8 cellular contexts compared by ENCODE assay signal in genomic region chr1:54950361-54951163, GRCh38. TPM values are rescaled to one million over a fixed set of nuclear protein-coding genes. Genes with fewer than 3 reads are reported as not detected.
DNase-seq lines count a peak whose midpoint lies in the region; ATAC-seq, FAIRE-seq and TF ChIP-seq lines count a peak whose summit lies in the region.

No MANE protein-coding gene starts in this region.

- no peaks in the 10 kb centered on the region for H3K4me1 ChIP-seq in GM12878 (ENCODE audit: control insufficient read depth, insufficient read depth, low read length)

- ATAC-seq in GM12878 (peak; percentile 74), sciatic nerve (peak; percentile 95), HG02884 (IDR thresholded peaks at IDR 0.05; ENCODE audit: unreplicated experiment) (no peak)

- in situ Hi-C loops in ACHN (cut with HindIII; ENCODE audit: low pct_ligation_motif_present, low pct_unique_long_range_greater_than_20kb, low sequenced_read_pairs) = no loop called here
- in situ Hi-C loops in GM12878 (cut with MboI) = loop anchor here (5.0 kb wide), 1 partner anchor 47 kb away; the partner anchor contains the start of gene BSND

- POLR2A ChIA-PET in GM12878 (lab: Charles Lee) = no interaction called here

- DNase-seq in ACHN = peak; percentile 70
- peak; percentile 36 for DNase-seq in GM18507 (ENCODE audit: extremely low spot score, insufficient read length, low read depth)
- peak; percentile 73 to 89 (median 79) for DNase-seq in NCI-H1417 (lab: John Stamatoyannopoulos, UW)
- peak; percentile 62 for DNase-seq in SW480 (ENCODE audit: low spot score)
- DNase-seq in GM12878 (ENCODE audit: low read depth, low spot score) = peak; percentile 27
- peak; percentile 91 for DNase-seq in iPS DF 4.7 (ENCODE audit: extremely low read depth, low spot score)
- DNase-seq in sciatic nerve (ENCODE audit: low spot score) = peak; percentile 84

- no peak overlapping the region for H3K4me3 ChIP-seq in GM12878

- FAIRE-seq in GM18507 (lab: Jason Lieb, UNC) (peak; percentile 85), GM12878 (lab: Jason Lieb, UNC) (peak; percentile 57)

- RAD21 ChIA-PET in GM12878 (lab: Charles Lee; ENCODE audit: unreplicated experiment) = interaction anchor here (0.8 to 9.3 kb wide), 9 partner anchors 10 to 71 kb away, joined by 3 to 156 read pairs (median 5); partner anchors contain the start of gene BSND

- H3K79me2 ChIP-seq in GM12878 (ENCODE audit: control insufficient read depth, insufficient read depth, low read length) = no peaks in the 10 kb centered on the region

- SMC1A ChIA-PET in GM12878 (lab: Charles Lee; ENCODE audit: uncharacterized antibody, unreplicated experiment) = interaction anchor here (0.6 to 9.4 kb wide), 13 partner anchors 10 to 149 kb away, joined by 3 to 147 read pairs (median 3); partner anchors contain the start of gene BSND

- H3K9ac ChIP-seq in GM12878 (ENCODE audit: control insufficient read depth, insufficient read depth, low read length) = no peak overlapping the region

- no peaks in the 10 kb centered on the region for H3K36me3 ChIP-seq in GM12878 (ENCODE audit: control insufficient read depth in 2 of 2, insufficient read depth in 2 of 2, low read length in 1 of 2)

- no peaks in the 10 kb centered on the region for H4K20me1 ChIP-seq in GM12878 (ENCODE audit: control insufficient read depth, insufficient read depth)

- no peaks in the 10 kb centered on the region for H3K9me3 ChIP-seq in GM12878 (replicated peaks; ENCODE audit: control insufficient read depth, insufficient read depth, low read length)

- no peaks in the 10 kb centered on the region for H3K27me3 ChIP-seq in GM12878 (replicated peaks in 1 of 2; ENCODE audit: control insufficient read depth in 2 of 2, insufficient read depth in 2 of 2, low read length in 1 of 2)

- CTCF ChIA-PET in GM12878 (lab: Yijun Ruan, JAX) = interaction anchor here (0.6 to 11.9 kb wide), 18 partner anchors 9 to 960 kb away, joined by 3 to 436 read pairs (median 6); partner anchors contain the start of gene BSND

- BruUV-seq in GM12878 (replicated peaks; lab: Mats Ljungman, UMichigan) = no TSS peak

- peak; percentile 55 to 63 (median 58); a peak in 5 of 6 replicates for TF ChIP-seq CTCF in GM12878 (IDR thresholded peaks at IDR 0.05 in 2 of 3, conservative IDR thresholded peaks at IDR 0.05 in 1 of 3; ENCODE audit: control insufficient read depth in 2 of 3, extremely low read depth in 1 of 3, insufficient read depth in 1 of 3, low read depth in 3 of 3, low read length in 3 of 3)

- no peak overlapping the region for H3K27ac ChIP-seq in GM12878 (ENCODE audit: control insufficient read depth, insufficient read depth)

- no peak for TF ChIP-seq EP300 in GM12878 (IDR thresholded peaks at IDR 0.05; ENCODE audit: borderline replicate concordance in 1 of 2, control insufficient read depth in 1 of 2, low read depth in 2 of 2, low read length in 2 of 2)

- 30% methylated on average over 26 of the region's 27 CpGs for WGBS in GM12878 (ENCODE audit: insufficient coverage, insufficient replicate concordance, low lambda C conversion rate, missing lambda C conversion rate)

- intact Hi-C loops in GM12878 (cut with micrococcal nuclease; ENCODE audit: unreplicated experiment) (loop anchor here (1.0 kb wide), 1 partner anchor 46 kb away; no protein-coding TSS in a partner anchor), sciatic nerve (cut with DNase I) (no loop called here)

- TF ChIP-seq POLR2A in GM12878 (IDR thresholded peaks at IDR 0.05; ENCODE audit: low read depth, low read length) = no peak

- H3K4me2 ChIP-seq in GM12878 (ENCODE audit: control insufficient read depth, insufficient read depth) = 0 out of 2 replicates have a peak overlapping the region, but pooled peaks have one; percentile 10

- H2AFZ ChIP-seq in GM12878 (ENCODE audit: control insufficient read depth, low read depth, low read length) = peak overlapping the region; percentile 49

- TF ChIP-seq RAD21 in GM12878 (IDR thresholded peaks at IDR 0.05; ENCODE audit: insufficient read depth, low read depth, low read length) = peak; percentile 80

TF ChIP-seq in GM12878, 131 proteins besides CTCF, POLR2A, EP300 and RAD21 (continues in another document):
- TF ChIP-seq RB1 (IDR thresholded peaks at IDR 0.05; ENCODE audit: borderline replicate concordance) (0 out of 2 replicates have a peak, but pooled peaks have one; percentile 24), RELB (IDR thresholded peaks at IDR 0.05; ENCODE audit: low read depth) (no peak), IKZF1 (conservative IDR thresholded peaks at IDR 0.05) (0 out of 2 replicates have a peak, but pooled peaks have one; percentile 28), RUNX3 (IDR thresholded peaks at IDR 0.05; ENCODE audit: low read length) (peak; percentile 52), USF1 (IDR thresholded peaks at IDR 0.05; ENCODE audit: borderline replicate concordance, extremely low read length, insufficient read depth, low read depth, low read length) (no peak), POLR2AphosphoS5 (IDR thresholded peaks at IDR 0.05; ENCODE audit: low read length) (no peak), EGR1 (IDR thresholded peaks at IDR 0.05; ENCODE audit: borderline replicate concordance in 1 of 2, low read depth in 2 of 2, low read length in 2 of 2) (no peak), SUPT20H (IDR thresholded peaks at IDR 0.05; ENCODE audit: borderline replicate concordance, control insufficient read depth, low read depth, low read length) (no peak), CHD2 (IDR thresholded peaks at IDR 0.05; ENCODE audit: borderline replicate concordance, low read depth, low read length) (no peak), MAX (IDR thresholded peaks at IDR 0.05; ENCODE audit: low read depth, low read length) (no peak), CBFB (IDR thresholded peaks at IDR 0.05; ENCODE audit: low read depth) (no peak)

RNA-seq across cellular contexts. Expression of gene TMEM61, which starts 29.9 kb away (rescaled TPM):
- not detected in 2 replicates for total RNA-seq in GM12878 (2013; cell fraction: nucleolus; rRNA removed)
- total RNA-seq in GM12878 (2014; rRNA removed) (not detected in 2 replicates), GM12878 (2014; rRNA removed; fragmentation: Illumina TruSeq; extraction: Trizol) (not detected in 2 replicates), GM12878 (2021) (not detected in 2 replicates), sciatic nerve (not detected)
- not detected for polyA plus RNA-seq in GM12878 (2011; ENCODE audit: low read depth)
- polyA plus RNA-seq in GM12878 (2011; rRNA removed) (not detected in 2 replicates), GM12878 (2014; fragmentation: Illumina TruSeq; extraction: Trizol) (not detected in 2 replicates), GM12878 (2014; fragmentation: Nextera tagmentation; extraction: Ambion mirVana) (not detected), GM12878 (2014; rRNA removed) (not detected in 2 replicates), GM12878 (2016; fragmentation: Nextera tagmentation; extraction: Ambion mirVana) (not detected)
- polyA plus RNA-seq in GM12878 (2011; cell fraction: cytosol; rRNA removed) = not detected in 2 replicates
- not detected in 2 replicates for polyA plus RNA-seq in GM12878 (2011; cell fraction: nucleus; rRNA removed)
- polyA plus RNA-seq in GM12878 (2012) = not detected in 2 replicates
- not detected in 2 replicates for polyA minus RNA-seq in GM12878 (2011; rRNA and poly(A)+ RNA removed)
- not detected in 2 replicates for polyA minus RNA-seq in GM12878 (2011; cell fraction: cytosol; rRNA and poly(A)+ RNA removed)
- polyA minus RNA-seq in GM12878 (2011; cell fraction: nucleus; rRNA and poly(A)+ RNA removed) = not detected in 2 replicates

RNA-seq across cellular contexts. Expression of gene BSND, which starts 48.2 kb away (rescaled TPM):
- total RNA-seq in GM12878 (2013; cell fraction: nucleolus; rRNA removed) = not detected in 2 replicates
- not detected in 2 replicates for total RNA-seq in GM12878 (2014; rRNA removed)
- not detected in 2 replicates for total RNA-seq in GM12878 (2014; rRNA removed; fragmentation: Illumina TruSeq; extraction: Trizol)
- total RNA-seq in GM12878 (2021) = 0.03 TPM in 1 of 2 replicates, not detected in the other
- polyA plus RNA-seq in GM12878 (2011; ENCODE audit: low read depth) = not detected
- not detected in 2 replicates for polyA plus RNA-seq in GM12878 (2011; rRNA removed)
- 0.01 TPM in 1 of 2 replicates, not detected in the other for polyA plus RNA-seq in GM12878 (2011; cell fraction: cytosol; rRNA removed)
- 0.03 TPM in 1 of 2 replicates, not detected in the other for polyA plus RNA-seq in GM12878 (2011; cell fraction: nucleus; rRNA removed)
- 0.03 TPM in 1 of 2 replicates, not detected in the other for polyA plus RNA-seq in GM12878 (2012)
- not detected in 2 replicates for polyA plus RNA-seq in GM12878 (2014; fragmentation: Illumina TruSeq; extraction: Trizol)
- polyA plus RNA-seq in GM12878 (2014; fragmentation: Nextera tagmentation; extraction: Ambion mirVana) = not detected
- 0.01 TPM in 1 of 2 replicates, not detected in the other for polyA plus RNA-seq in GM12878 (2014; rRNA removed)
- polyA plus RNA-seq in GM12878 (2016; fragmentation: Nextera tagmentation; extraction: Ambion mirVana) = not detected
- not detected in 2 replicates for polyA minus RNA-seq in GM12878 (2011; rRNA and poly(A)+ RNA removed)
- not detected in 2 replicates for polyA minus RNA-seq in GM12878 (2011; cell fraction: cytosol; rRNA and poly(A)+ RNA removed)
- polyA minus RNA-seq in GM12878 (2011; cell fraction: nucleus; rRNA and poly(A)+ RNA removed) = not detected in 2 replicates
- total RNA-seq in sciatic nerve = not detected

Comparison
In these comparisons a context has a peak if more than half of its experiments do, and no peak if none do; other contexts are left out.
1. DNase-seq: peak in every context shown above with its lines; median percentile 91 in iPS DF 4.7; 84 in sciatic nerve; 79 in NCI-H1417; 70 in ACHN; 62 in SW480; 36 in GM18507; 27 in GM12878.